ENCODE assay signal across 31 cellular contexts in the genomic region with DNA sequence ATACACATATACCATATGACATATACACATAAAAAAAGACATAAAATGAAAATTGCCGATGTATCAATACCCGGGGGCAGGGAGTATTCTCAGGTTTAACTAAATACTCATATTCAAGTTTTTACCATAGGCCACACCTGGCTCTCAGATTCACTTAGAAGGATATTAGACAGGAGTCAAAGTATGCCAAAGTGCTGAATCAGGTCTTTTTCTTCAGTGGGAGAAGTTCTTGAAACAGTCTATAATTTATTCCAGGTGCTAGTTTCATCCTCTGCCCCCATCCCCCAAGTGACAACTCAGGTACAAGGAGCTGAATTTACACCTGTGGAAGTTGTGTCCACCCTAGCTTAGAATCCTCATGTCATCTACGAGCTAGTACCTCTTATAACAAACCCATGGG. TPM values are rescaled to one million over a fixed set of nuclear protein-coding genes. Genes with fewer than 3 reads are reported as not detected.
DNase-seq lines count a peak whose midpoint lies in the region; ATAC-seq, FAIRE-seq and TF ChIP-seq lines count a peak whose summit lies in the region.
"Had no signal": no experiment of that assay in that cellular context is flagged by ENCODE, and none has a peak within 500 bp of the region (broad histone marks: within the 10 kb centered on the region; RNA-seq: fewer than 3 reads in every experiment).

No MANE protein-coding gene starts in this region.

- CTCF ChIA-PET in HepG2 (lab: Yijun Ruan, JAX; ENCODE audit: low intra/inter-chr PET ratio, low total read pairs), result interaction anchor here (0.9 to 2.4 kb wide), 4 partner anchors 269 to 437 kb away, joined by 3 to 18 read pairs (median 8); no protein-coding TSS in a partner anchor
- CTCF ChIA-PET in K562 (lab: Yijun Ruan, JAX; ENCODE audit: low intra/inter-chr PET ratio), result interaction anchor here (1.4 to 1.5 kb wide), 4 partner anchors 11 to 354 kb away, joined by 3 to 12 read pairs (median 6); no protein-coding TSS in a partner anchor

- H3K79me2 ChIP-seq in HepG2 (ENCODE audit: insufficient read depth, low read length), result no peaks in the 10 kb centered on the region
- H3K79me2 ChIP-seq in KMS-11 (ENCODE audit: insufficient read depth, low read depth), result no peaks in the 10 kb centered on the region
- no peaks in the 10 kb centered on the region for H3K79me2 ChIP-seq in K562 (ENCODE audit: control insufficient read depth, insufficient read depth, low read length)

- H2BK5ac ChIP-seq in mesenchymal stem cell (ENCODE audit: low read depth, low read length, poor library complexity, severe bottlenecking), result no peak overlapping the region

- no peak overlapping the region for H2BK15ac ChIP-seq in mesenchymal stem cell (ENCODE audit: low read depth, poor library complexity, severe bottlenecking)

- H2BK120ac ChIP-seq in mesenchymal stem cell (ENCODE audit: low read depth, low read length), result no peak overlapping the region

- H3K14ac ChIP-seq in mesenchymal stem cell (ENCODE audit: low read length in 2 of 2), result no peak overlapping the region

- H3K23ac ChIP-seq in mesenchymal stem cell (ENCODE audit: low read length in 2 of 2), result no peak overlapping the region

- no peak for TF ChIP-seq POLR2A in HepG2 (IDR thresholded peaks at IDR 0.05; ENCODE audit: insufficient read depth in 1 of 2, low read depth in 2 of 2, low read length in 2 of 2)
- TF ChIP-seq POLR2A in right lobe of liver (IDR thresholded peaks at IDR 0.05), result no peak
- TF ChIP-seq POLR2A in K562 (conservative IDR thresholded peaks at IDR 0.05), result no peak

- POLR2A ChIA-PET in HepG2 (lab: Yijun Ruan, JAX) (no interaction called here), K562 (lab: Yijun Ruan, JAX) (no interaction called here)

- H3K79me1 ChIP-seq in mesenchymal stem cell (replicated peaks; ENCODE audit: low read length, poor library complexity, severe bottlenecking), result no peaks in the 10 kb centered on the region

- FAIRE-seq in HepG2 (lab: Jason Lieb, UNC) (no peak), K562 (lab: Jason Lieb, UNC) (no peak)
- FAIRE-seq: GM19239 had no signal

- TF ChIP-seq EP300 in HepG2 (IDR thresholded peaks at IDR 0.05; ENCODE audit: low read depth in 2 of 2, low read length in 2 of 2) (no peak), HepG2 (CRISPR knock-in tag; IDR thresholded peaks at IDR 0.05; ENCODE audit: borderline replicate concordance) (no peak), K562 (IDR thresholded peaks at IDR 0.05; ENCODE audit: low read length) (no peak)

- intact Hi-C loops in HepG2 (cut with micrococcal nuclease; ENCODE audit: unreplicated experiment), result loop anchor here (5.0 kb wide), 1 partner anchor 266 kb away; no protein-coding TSS in a partner anchor
- intact Hi-C loops in right lobe of liver (cut with DNase I), result no loop called here
- intact Hi-C loops in K562 (cut with micrococcal nuclease), result loop anchor here (5.0 kb wide), 1 partner anchor 271 kb away; no protein-coding TSS in a partner anchor

- H3K27me3 Mint-ChIP-seq in stimulated activated memory B cell treated with anti-CD40 and anti-IgM and Interleukin-4, amounts not matched to agents 10 μg/mL and 1 μg/mL and 100 μg/mL, for 72 hours, result no peaks in the 10 kb centered on the region

- H3K4me3 ChIP-seq in HepG2 (replicated peaks in 1 of 3; ENCODE audit: insufficient read depth in 1 of 3, low read depth in 2 of 3, low read length in 3 of 3), result no peak overlapping the region
- H3K4me3 ChIP-seq in right lobe of liver, result no peak overlapping the region
- no peak overlapping the region for H3K4me3 ChIP-seq in KMS-11 (IDR thresholded peaks at IDR 0.05; ENCODE audit: insufficient read depth, low read depth, low read length)
- no peak overlapping the region for H3K4me3 ChIP-seq in K562
- no peak overlapping the region for H3K4me3 ChIP-seq in mesenchymal stem cell (ENCODE audit: insufficient read depth in 1 of 2, low read depth in 1 of 2, low read length in 2 of 2)
- H3K4me3 ChIP-seq: BLaER1 had no signal

- no peak overlapping the region for H3K18ac ChIP-seq in mesenchymal stem cell (ENCODE audit: low read depth in 1 of 2, low read length in 2 of 2)

- H3K4me3 Mint-ChIP-seq in stimulated activated memory B cell treated with anti-CD40 and anti-IgM and Interleukin-4, amounts not matched to agents 10 μg/mL and 1 μg/mL and 100 μg/mL, for 72 hours, result no peak overlapping the region
- H3K4me3 Mint-ChIP-seq: CD14-positive monocyte; CD4-positive, alpha-beta memory T cell; CD4-positive, CD25-positive, alpha-beta regulatory T cell; CD8-positive, alpha-beta memory T cell had no signal

- H3K4me2 ChIP-seq in HepG2 (ENCODE audit: low read depth, low read length) (no peak overlapping the region), KMS-11 (peak overlapping the region; percentile 19; the same call in 1 of the 2 replicates), K562 (ENCODE audit: insufficient read depth, low read length) (no peak overlapping the region), mesenchymal stem cell (ENCODE audit: low read length, poor library complexity, severe bottlenecking) (no peak overlapping the region)
- H3K4me2 ChIP-seq: BLaER1 had no signal

- WGBS in HepG2 (ENCODE audit: low lambda C conversion rate), result 0% methylated on average over 3 of the region's 3 CpGs
- 69% methylated on average over 3 of the region's 3 CpGs for WGBS in right lobe of liver (ENCODE audit: insufficient coverage, low coverage, low lambda C conversion rate, missing lambda C conversion rate)
- WGBS in K562 (ENCODE audit: insufficient coverage, low coverage, missing lambda C conversion rate), result 3% methylated on average over 3 of the region's 3 CpGs
- 30% methylated on average over 1 of the region's 3 CpGs for WGBS in mesenchymal stem cell

- H2AFZ ChIP-seq in HepG2 (ENCODE audit: low read length) (no peak overlapping the region), KMS-11 (ENCODE audit: low read depth) (no peak overlapping the region), K562 (ENCODE audit: low read depth, low read length) (no peak overlapping the region), mesenchymal stem cell (ENCODE audit: low read depth, low read length) (no peak overlapping the region)

- H3K27ac ChIP-seq in HepG2 (ENCODE audit: extremely low read length, insufficient read depth, low read length), result no peak overlapping the region
- H3K27ac ChIP-seq in right lobe of liver, result no peak overlapping the region
- H3K27ac ChIP-seq in KMS-11, result no peak overlapping the region
- H3K27ac ChIP-seq in K562 (ENCODE audit: extremely low read depth, low read depth, low read length), result no peak overlapping the region
- H3K27ac ChIP-seq in mesenchymal stem cell (ENCODE audit: low read length, poor library complexity, severe bottlenecking), result no peak overlapping the region
- H3K27ac ChIP-seq: 22Rv1, BLaER1 had no signal

- no peaks in the 10 kb centered on the region for H3K36me3 Mint-ChIP-seq in stimulated activated memory B cell treated with anti-CD40 and anti-IgM and Interleukin-4, amounts not matched to agents 10 μg/mL and 1 μg/mL and 100 μg/mL, for 72 hours
- H3K36me3 Mint-ChIP-seq: CD14-positive monocyte; CD4-positive, alpha-beta memory T cell; CD4-positive, CD25-positive, alpha-beta regulatory T cell; CD8-positive, alpha-beta memory T cell had no signal

- no peak overlapping the region for H3K4ac ChIP-seq in mesenchymal stem cell (ENCODE audit: low read depth in 1 of 2, low read length in 2 of 2)

- no peaks in the 10 kb centered on the region for H3K9me1 ChIP-seq in K562 (ENCODE audit: control insufficient read depth, insufficient read depth, low read length)

- H3K9me3 Mint-ChIP-seq in stimulated activated memory B cell treated with anti-CD40 and anti-IgM and Interleukin-4, amounts not matched to agents 10 μg/mL and 1 μg/mL and 100 μg/mL, for 72 hours, result no peaks in the 10 kb centered on the region
- H3K9me3 Mint-ChIP-seq: CD14-positive monocyte; CD8-positive, alpha-beta memory T cell had no signal

- H3K36me3 ChIP-seq in HepG2 (replicated peaks in 1 of 2; ENCODE audit: control insufficient read depth in 1 of 2, insufficient read depth in 2 of 2, low read length in 2 of 2) (no peaks in the 10 kb centered on the region), right lobe of liver (no peaks in the 10 kb centered on the region), KMS-11 (ENCODE audit: insufficient read depth) (no peaks in the 10 kb centered on the region), K562 (ENCODE audit: control insufficient read depth, insufficient read depth, low read length) (no peaks in the 10 kb centered on the region), mesenchymal stem cell (ENCODE audit: control insufficient read depth in 1 of 2, insufficient read depth in 2 of 2, low read depth in 1 of 2, low read length in 2 of 2) (no peaks in the 10 kb centered on the region)
- H3K36me3 ChIP-seq: BE2C, BLaER1 had no signal

- H4K91ac ChIP-seq in mesenchymal stem cell (ENCODE audit: low read length), result no peak overlapping the region

- TF ChIP-seq CTCF in HepG2 (CRISPR knock-in tag; IDR thresholded peaks at IDR 0.05), result no peak
- TF ChIP-seq CTCF in right lobe of liver (IDR thresholded peaks at IDR 0.05), result no peak
- TF ChIP-seq CTCF in KMS-11 (conservative IDR thresholded peaks at IDR 0.05; ENCODE audit: low read depth, low read length), result no peak
- TF ChIP-seq CTCF in K562 (IDR thresholded peaks at IDR 0.05 in 2 of 3, conservative IDR thresholded peaks at IDR 0.05 in 1 of 3; ENCODE audit: insufficient read depth in 2 of 3, low read depth in 1 of 3, low read length in 3 of 3), result no peak

- no peak for DNase-seq in HepG2 (ENCODE audit: low spot score)
- no peak for DNase-seq in right lobe of liver
- no peak for DNase-seq in K562 (ENCODE audit: extremely low read depth in 1 of 4, low spot score in 3 of 4)
- no peak for DNase-seq in pons (ENCODE audit: low spot score)
- DNase-seq in activated naive CD4-positive, alpha-beta T cell (lab: John Stamatoyannopoulos, UW), result no peak
- DNase-seq in mesenchymal stem cell, result no peak
- DNase-seq: ACHN; BE2C; C1 segment of cervical spinal cord; CD4-positive, alpha-beta memory T cell; CD4-positive, CD25-positive, alpha-beta regulatory T cell; CD8-positive, alpha-beta memory T cell; COR-L47; DMS 273 treated with DMSO at 0.1 percent for 48 hours; DMS153; DMS53; DMS79; DND-41; EL; GDM1 had no signal

- no peak overlapping the region for H2BK12ac ChIP-seq in mesenchymal stem cell (ENCODE audit: low read length in 2 of 2)

- H3K27ac Mint-ChIP-seq in stimulated activated memory B cell treated with anti-CD40 and anti-IgM and Interleukin-4, amounts not matched to agents 10 μg/mL and 1 μg/mL and 100 μg/mL, for 72 hours, result peak overlapping the region; percentile 60
- H3K27ac Mint-ChIP-seq: CD14-positive monocyte; CD4-positive, alpha-beta memory T cell; CD8-positive, alpha-beta memory T cell had no signal

- in situ Hi-C loops in HepG2 (cut with HindIII; ENCODE audit: extremely low pct_ligation_motif_present, low pct_unique_long_range_greater_than_20kb) (no loop called here), K562 (cut with MboI) (no loop called here)

- ATAC-seq in HepG2 (no peak), right lobe of liver (no peak), K562 (no peak)
- no peak for ATAC-seq in stimulated activated memory B cell treated with anti-CD40 and anti-IgM and Interleukin-4, amounts not matched to agents 10 μg/mL and 1 μg/mL and 100 μg/mL, for 72 hours

- no peaks in the 10 kb centered on the region for H4K20me1 ChIP-seq in HepG2 (ENCODE audit: insufficient read depth, low read length)
- H4K20me1 ChIP-seq in KMS-11 (ENCODE audit: insufficient read depth), result no peaks in the 10 kb centered on the region
- no peaks in the 10 kb centered on the region for H4K20me1 ChIP-seq in K562 (replicated peaks; ENCODE audit: control insufficient read depth, insufficient read depth, low read length)
- H4K20me1 ChIP-seq: BLaER1 had no signal

- H3K4me1 Mint-ChIP-seq in stimulated activated memory B cell treated with anti-CD40 and anti-IgM and Interleukin-4, amounts not matched to agents 10 μg/mL and 1 μg/mL and 100 μg/mL, for 72 hours, result peaks cover 22% of the 10 kb centered on the region
- H3K4me1 Mint-ChIP-seq: CD4-positive, alpha-beta memory T cell; CD4-positive, CD25-positive, alpha-beta regulatory T cell; CD8-positive, alpha-beta memory T cell had no signal

- H3K27me3 ChIP-seq in HepG2 (ENCODE audit: control insufficient read depth in 1 of 2, insufficient read depth in 2 of 2, low read length in 2 of 2) (no peaks in the 10 kb centered on the region), right lobe of liver (no peaks in the 10 kb centered on the region), KMS-11 (ENCODE audit: insufficient read depth, low read depth) (no peaks in the 10 kb centered on the region), K562 (ENCODE audit: control insufficient read depth in 2 of 2, insufficient read depth in 2 of 2, low read length in 2 of 2) (no peaks in the 10 kb centered on the region), mesenchymal stem cell (ENCODE audit: control insufficient read depth in 1 of 2, insufficient read depth in 1 of 2, low read length in 2 of 2) (peaks cover 26 to 37% of the 10 kb centered on the region in 2 experiments)
- H3K27me3 ChIP-seq: BE2C, BLaER1 had no signal

- no peaks in the 10 kb centered on the region; the same call in 1 of the 2 replicates for H3K9me3 ChIP-seq in HepG2 (ENCODE audit: low read length)
- no peaks in the 10 kb centered on the region for H3K9me3 ChIP-seq in right lobe of liver
- no peaks in the 10 kb centered on the region for H3K9me3 ChIP-seq in K562 (replicated peaks; ENCODE audit: control insufficient read depth, insufficient read depth, low read depth, low read length)
- no peaks in the 10 kb centered on the region for H3K9me3 ChIP-seq in mesenchymal stem cell (ENCODE audit: control insufficient read depth, low read length)
- H3K9me3 ChIP-seq: BE2C, BLaER1 had no signal

- no peak overlapping the region for H4K8ac ChIP-seq in mesenchymal stem cell (ENCODE audit: low read length)

- BruUV-seq in HepG2 (replicated peaks; lab: Mats Ljungman, UMichigan) (no TSS peak), K562 (replicated peaks; lab: Mats Ljungman, UMichigan) (no TSS peak)

- peaks cover 8% of the 10 kb centered on the region for H3K4me1 ChIP-seq in HepG2 (ENCODE audit: insufficient read depth, low read length)
- H3K4me1 ChIP-seq in right lobe of liver, result no peaks in the 10 kb centered on the region
- peaks cover 17% of the 10 kb centered on the region for H3K4me1 ChIP-seq in KMS-11 (ENCODE audit: low read depth, poor library complexity, severe bottlenecking)
- no peaks in the 10 kb centered on the region for H3K4me1 ChIP-seq in K562 (replicated peaks in 1 of 2; ENCODE audit: control insufficient read depth in 2 of 2, insufficient read depth in 2 of 2, low read length in 2 of 2)
- H3K4me1 ChIP-seq in mesenchymal stem cell (ENCODE audit: control insufficient read depth, insufficient read depth, low read depth, low read length), result no peaks in the 10 kb centered on the region
- H3K4me1 ChIP-seq: BE2C, BLaER1 had no signal

- H2AK5ac ChIP-seq in mesenchymal stem cell (ENCODE audit: low read length, severe bottlenecking), result no peak overlapping the region

- TF ChIP-seq RAD21 in HepG2 (CRISPR knock-in tag; IDR thresholded peaks at IDR 0.05), result no peak
- TF ChIP-seq RAD21 in K562 (CRISPR knock-in tag; conservative IDR thresholded peaks at IDR 0.05 in 1 of 2, IDR thresholded peaks at IDR 0.05 in 1 of 2), result no peak

- H3K9ac ChIP-seq in HepG2 (ENCODE audit: insufficient read depth, low read depth, low read length) (no peak overlapping the region), KMS-11 (no peak overlapping the region), K562 (ENCODE audit: insufficient read depth in 1 of 2, low read depth in 2 of 2, low read length in 2 of 2) (no peak overlapping the region), mesenchymal stem cell (ENCODE audit: low read length) (no peak overlapping the region)
- H3K9ac ChIP-seq: BLaER1 had no signal

RNA-seq across cellular contexts. Expression of a gene that starts 8.5 kb away (rescaled TPM):
- total RNA-seq in HepG2 (2016; rRNA removed; fragmentation: Illumina TruSeq; extraction: Trizol) (not detected in 2 replicates), right lobe of liver (100 to 1,000 TPM in 1 of 6 experiments, 10 to 100 TPM in 5; 21.2 to 235 (median 66.8) TPM), K562 (2014; rRNA removed) (not detected in 2 replicates), K562 (2014; rRNA removed; fragmentation: Illumina TruSeq; extraction: Trizol) (not detected in 2 replicates), K562 (2015; rRNA removed; fragmentation: Illumina TruSeq; extraction: Trizol) (0.34 and 0.47 TPM in 2 replicates), K562 (2021) (1.8 and 2.4 TPM in 2 replicates)
- total RNA-seq in HepG2 (2016; cell fraction: cytosol; rRNA removed; fragmentation: Illumina TruSeq; extraction: Trizol; ENCODE audit: low read depth), result not detected in 2 replicates
- total RNA-seq in HepG2 (2016; cell fraction: insoluble cytoplasmic fraction; rRNA removed; fragmentation: Illumina TruSeq; extraction: Trizol), result not detected in 2 replicates
- not detected in 2 replicates for total RNA-seq in HepG2 (2016; cell fraction: membrane; rRNA removed; fragmentation: Illumina TruSeq; extraction: Trizol)
- not detected in 2 replicates for total RNA-seq in HepG2 (2016; cell fraction: nucleus; rRNA removed; fragmentation: Illumina TruSeq; extraction: Trizol)
- polyA plus RNA-seq in HepG2 (2011; rRNA removed) (not detected in 2 replicates), K562 (2011; rRNA removed) (not detected in 2 replicates), K562 (2014; fragmentation: Illumina TruSeq; extraction: Trizol) (0.53 TPM in 1 of 2 replicates, not detected in the other), K562 (2014; fragmentation: Nextera tagmentation; extraction: Ambion mirVana) (under 1 TPM; 0.18 to 0.31 TPM), K562 (2014; rRNA removed) (0.41 and 0.80 TPM in 2 replicates)
- polyA plus RNA-seq in HepG2 (2011; cell fraction: cytosol; rRNA removed), result 0.27 and 0.45 TPM in 2 replicates
- polyA plus RNA-seq in HepG2 (2011; cell fraction: nucleus; rRNA removed), result 0.43 TPM in 1 of 2 replicates, not detected in the other
- polyA plus RNA-seq in HepG2 (2012), result not detected in 2 replicates
- polyA plus RNA-seq in HepG2 (2016; cell fraction: cytosol; fragmentation: Illumina TruSeq; extraction: Trizol; ENCODE audit: low read depth), result not detected in 2 replicates
- not detected in 2 replicates for polyA plus RNA-seq in HepG2 (2016; cell fraction: insoluble cytoplasmic fraction; fragmentation: Illumina TruSeq; extraction: Trizol; ENCODE audit: low read depth)
- polyA plus RNA-seq in HepG2 (2016; cell fraction: membrane; fragmentation: Illumina TruSeq; extraction: Trizol; ENCODE audit: low read depth), result not detected in 2 replicates
- not detected in 2 replicates for polyA plus RNA-seq in HepG2 (2016; cell fraction: nucleus; fragmentation: Illumina TruSeq; extraction: Trizol; ENCODE audit: insufficient read depth, low read depth)
- polyA minus RNA-seq in HepG2 (2011; rRNA and poly(A)+ RNA removed; ENCODE audit: low replicate concordance), result 0.84 TPM in 1 of 2 replicates, not detected in the other
- not detected in 2 replicates for polyA minus RNA-seq in HepG2 (2011; cell fraction: cytosol; rRNA and poly(A)+ RNA removed)
- polyA minus RNA-seq in HepG2 (2011; cell fraction: nucleus; rRNA and poly(A)+ RNA removed), result not detected in 2 replicates
- total RNA-seq in K562 (2011; cell fraction: chromatin; rRNA removed; ENCODE audit: low replicate concordance), result not detected in 2 replicates
- total RNA-seq in K562 (2011; cell fraction: nucleolus; rRNA removed), result not detected in 2 replicates
- not detected in 2 replicates for total RNA-seq in K562 (2011; cell fraction: nucleoplasm; rRNA removed)
- not detected in 2 replicates for polyA plus RNA-seq in K562 (2011; cell fraction: cytosol; rRNA removed)
- not detected in 2 replicates for polyA plus RNA-seq in K562 (2011; cell fraction: nucleus; rRNA removed)
- polyA plus RNA-seq in K562 (2012), result 0.05 and 0.42 TPM in 2 replicates
- polyA minus RNA-seq in K562 (2011; rRNA and poly(A)+ RNA removed), result 0.15 TPM in 1 of 2 replicates, not detected in the other
- polyA minus RNA-seq in K562 (2011; cell fraction: cytosol; rRNA and poly(A)+ RNA removed), result not detected in 2 replicates
- not detected in 2 replicates for polyA minus RNA-seq in K562 (2011; cell fraction: nucleus; rRNA and poly(A)+ RNA removed)
- not detected for polyA plus RNA-seq in mesenchymal stem cell (2013, experiment 1 of 2)
- polyA plus RNA-seq in mesenchymal stem cell (2013, experiment 2 of 2), result not detected
- total RNA-seq: A172, A673, G401 had no signal
- polyA plus RNA-seq: AG04450 had no signal

RNA-seq across cellular contexts. Expression of a gene that starts 24.2 kb away (rescaled TPM):
- not detected in 2 replicates for total RNA-seq in HepG2 (2016; rRNA removed; fragmentation: Illumina TruSeq; extraction: Trizol)
- not detected in 2 replicates for total RNA-seq in HepG2 (2016; cell fraction: cytosol; rRNA removed; fragmentation: Illumina TruSeq; extraction: Trizol; ENCODE audit: low read depth)
- total RNA-seq in HepG2 (2016; cell fraction: insoluble cytoplasmic fraction; rRNA removed; fragmentation: Illumina TruSeq; extraction: Trizol), result not detected in 2 replicates
- total RNA-seq in HepG2 (2016; cell fraction: membrane; rRNA removed; fragmentation: Illumina TruSeq; extraction: Trizol), result not detected in 2 replicates
- total RNA-seq in HepG2 (2016; cell fraction: nucleus; rRNA removed; fragmentation: Illumina TruSeq; extraction: Trizol), result not detected in 2 replicates
- not detected in 2 replicates for polyA plus RNA-seq in HepG2 (2011; rRNA removed)
- polyA plus RNA-seq in HepG2 (2011; cell fraction: cytosol; rRNA removed), result not detected in 2 replicates
- polyA plus RNA-seq in HepG2 (2011; cell fraction: nucleus; rRNA removed), result not detected in 2 replicates
- not detected in 2 replicates for polyA plus RNA-seq in HepG2 (2012)
- polyA plus RNA-seq in HepG2 (2016; cell fraction: cytosol; fragmentation: Illumina TruSeq; extraction: Trizol; ENCODE audit: low read depth), result not detected in 2 replicates
- polyA plus RNA-seq in HepG2 (2016; cell fraction: insoluble cytoplasmic fraction; fragmentation: Illumina TruSeq; extraction: Trizol; ENCODE audit: low read depth), result not detected in 2 replicates
- not detected in 2 replicates for polyA plus RNA-seq in HepG2 (2016; cell fraction: membrane; fragmentation: Illumina TruSeq; extraction: Trizol; ENCODE audit: low read depth)
- polyA plus RNA-seq in HepG2 (2016; cell fraction: nucleus; fragmentation: Illumina TruSeq; extraction: Trizol; ENCODE audit: insufficient read depth, low read depth), result not detected in 2 replicates
- polyA minus RNA-seq in HepG2 (2011; rRNA and poly(A)+ RNA removed; ENCODE audit: low replicate concordance), result not detected in 2 replicates
- polyA minus RNA-seq in HepG2 (2011; cell fraction: cytosol; rRNA and poly(A)+ RNA removed), result not detected in 2 replicates
- polyA minus RNA-seq in HepG2 (2011; cell fraction: nucleus; rRNA and poly(A)+ RNA removed), result not detected in 2 replicates
- not detected for total RNA-seq in right lobe of liver
- not detected in 2 replicates for total RNA-seq in K562 (2011; cell fraction: chromatin; rRNA removed; ENCODE audit: low replicate concordance)
- not detected in 2 replicates for total RNA-seq in K562 (2011; cell fraction: nucleolus; rRNA removed)
- not detected in 2 replicates for total RNA-seq in K562 (2011; cell fraction: nucleoplasm; rRNA removed)
- not detected in 2 replicates for total RNA-seq in K562 (2014; rRNA removed)
- not detected in 2 replicates for total RNA-seq in K562 (2014; rRNA removed; fragmentation: Illumina TruSeq; extraction: Trizol)
- not detected in 2 replicates for total RNA-seq in K562 (2015; rRNA removed; fragmentation: Illumina TruSeq; extraction: Trizol)
- total RNA-seq in K562 (2021), result not detected in 2 replicates
- not detected in 2 replicates for polyA plus RNA-seq in K562 (2011; rRNA removed)
- not detected in 2 replicates for polyA plus RNA-seq in K562 (2011; cell fraction: cytosol; rRNA removed)
- polyA plus RNA-seq in K562 (2011; cell fraction: nucleus; rRNA removed), result not detected in 2 replicates
- not detected in 2 replicates for polyA plus RNA-seq in K562 (2012)
- not detected in 2 replicates for polyA plus RNA-seq in K562 (2014; fragmentation: Illumina TruSeq; extraction: Trizol)
- not detected for polyA plus RNA-seq in K562 (2014; fragmentation: Nextera tagmentation; extraction: Ambion mirVana)
- not detected in 2 replicates for polyA plus RNA-seq in K562 (2014; rRNA removed)
- polyA minus RNA-seq in K562 (2011; rRNA and poly(A)+ RNA removed), result not detected in 2 replicates
- not detected in 2 replicates for polyA minus RNA-seq in K562 (2011; cell fraction: cytosol; rRNA and poly(A)+ RNA removed)
- polyA minus RNA-seq in K562 (2011; cell fraction: nucleus; rRNA and poly(A)+ RNA removed), result not detected in 2 replicates
- polyA plus RNA-seq in mesenchymal stem cell (2013, experiment 1 of 2), result not detected
- polyA plus RNA-seq in mesenchymal stem cell (2013, experiment 2 of 2), result not detected
- total RNA-seq: A172; A673; CD4-positive, alpha-beta memory T cell; CD4-positive, CD25-positive, alpha-beta regulatory T cell; CD8-positive, alpha-beta memory T cell; Daoy; G401 had no signal
- polyA plus RNA-seq: AG04450; CD14-positive monocyte; CD4-positive, alpha-beta memory T cell; CD4-positive, CD25-positive, alpha-beta regulatory T cell; CD8-positive, alpha-beta memory T cell had no signal

RNA-seq across cellular contexts. Expression of a gene that starts 59.4 kb away (rescaled TPM):
- total RNA-seq in HepG2 (2016; rRNA removed; fragmentation: Illumina TruSeq; extraction: Trizol), result not detected in 2 replicates
- total RNA-seq in HepG2 (2016; cell fraction: cytosol; rRNA removed; fragmentation: Illumina TruSeq; extraction: Trizol; ENCODE audit: low read depth), result not detected in 2 replicates
- not detected in 2 replicates for total RNA-seq in HepG2 (2016; cell fraction: insoluble cytoplasmic fraction; rRNA removed; fragmentation: Illumina TruSeq; extraction: Trizol)
- not detected in 2 replicates for total RNA-seq in HepG2 (2016; cell fraction: membrane; rRNA removed; fragmentation: Illumina TruSeq; extraction: Trizol)
- total RNA-seq in HepG2 (2016; cell fraction: nucleus; rRNA removed; fragmentation: Illumina TruSeq; extraction: Trizol), result not detected in 2 replicates
- polyA plus RNA-seq in HepG2 (2011; rRNA removed), result not detected in 2 replicates
- polyA plus RNA-seq in HepG2 (2011; cell fraction: cytosol; rRNA removed), result not detected in 2 replicates
- not detected in 2 replicates for polyA plus RNA-seq in HepG2 (2011; cell fraction: nucleus; rRNA removed)
- polyA plus RNA-seq in HepG2 (2012), result not detected in 2 replicates
- not detected in 2 replicates for polyA plus RNA-seq in HepG2 (2016; cell fraction: cytosol; fragmentation: Illumina TruSeq; extraction: Trizol; ENCODE audit: low read depth)
- not detected in 2 replicates for polyA plus RNA-seq in HepG2 (2016; cell fraction: insoluble cytoplasmic fraction; fragmentation: Illumina TruSeq; extraction: Trizol; ENCODE audit: low read depth)
- polyA plus RNA-seq in HepG2 (2016; cell fraction: membrane; fragmentation: Illumina TruSeq; extraction: Trizol; ENCODE audit: low read depth), result not detected in 2 replicates
- polyA plus RNA-seq in HepG2 (2016; cell fraction: nucleus; fragmentation: Illumina TruSeq; extraction: Trizol; ENCODE audit: insufficient read depth, low read depth), result not detected in 2 replicates
- polyA minus RNA-seq in HepG2 (2011; rRNA and poly(A)+ RNA removed; ENCODE audit: low replicate concordance), result not detected in 2 replicates
- not detected in 2 replicates for polyA minus RNA-seq in HepG2 (2011; cell fraction: cytosol; rRNA and poly(A)+ RNA removed)
- polyA minus RNA-seq in HepG2 (2011; cell fraction: nucleus; rRNA and poly(A)+ RNA removed), result not detected in 2 replicates
- total RNA-seq in right lobe of liver, result not detected
- not detected in 2 replicates for total RNA-seq in K562 (2011; cell fraction: chromatin; rRNA removed; ENCODE audit: low replicate concordance)
- total RNA-seq in K562 (2011; cell fraction: nucleolus; rRNA removed), result not detected in 2 replicates
- not detected in 2 replicates for total RNA-seq in K562 (2011; cell fraction: nucleoplasm; rRNA removed)
- not detected in 2 replicates for total RNA-seq in K562 (2014; rRNA removed)
- not detected in 2 replicates for total RNA-seq in K562 (2014; rRNA removed; fragmentation: Illumina TruSeq; extraction: Trizol)
- total RNA-seq in K562 (2015; rRNA removed; fragmentation: Illumina TruSeq; extraction: Trizol), result not detected in 2 replicates
- total RNA-seq in K562 (2021), result not detected in 2 replicates
- not detected in 2 replicates for polyA plus RNA-seq in K562 (2011; rRNA removed)
- not detected in 2 replicates for polyA plus RNA-seq in K562 (2011; cell fraction: cytosol; rRNA removed)
- not detected in 2 replicates for polyA plus RNA-seq in K562 (2011; cell fraction: nucleus; rRNA removed)
- polyA plus RNA-seq in K562 (2012), result 0.04 TPM in 1 of 2 replicates, not detected in the other
- polyA plus RNA-seq in K562 (2014; fragmentation: Illumina TruSeq; extraction: Trizol), result not detected in 2 replicates
- polyA plus RNA-seq in K562 (2014; fragmentation: Nextera tagmentation; extraction: Ambion mirVana), result not detected
- not detected in 2 replicates for polyA plus RNA-seq in K562 (2014; rRNA removed)
- polyA minus RNA-seq in K562 (2011; rRNA and poly(A)+ RNA removed), result not detected in 2 replicates
- polyA minus RNA-seq in K562 (2011; cell fraction: cytosol; rRNA and poly(A)+ RNA removed), result not detected in 2 replicates
- polyA minus RNA-seq in K562 (2011; cell fraction: nucleus; rRNA and poly(A)+ RNA removed), result not detected in 2 replicates
- 0.03 TPM for polyA plus RNA-seq in mesenchymal stem cell (2013, experiment 1 of 2)
- polyA plus RNA-seq in mesenchymal stem cell (2013, experiment 2 of 2), result not detected
- total RNA-seq: A172; A673; CD4-positive, alpha-beta memory T cell; CD4-positive, CD25-positive, alpha-beta regulatory T cell; CD8-positive, alpha-beta memory T cell; Daoy; G401 had no signal
- polyA plus RNA-seq: AG04450; CD14-positive monocyte; CD4-positive, alpha-beta memory T cell; CD4-positive, CD25-positive, alpha-beta regulatory T cell; CD8-positive, alpha-beta memory T cell had no signal

Comparison
In these comparisons a context has a peak if more than half of its experiments do, and no peak if none do; other contexts are left out.
1. RNA of a gene that starts 8.5 kb away (total RNA-seq): 21.2 to 235 TPM in right lobe of liver; 0.34 to 2.4 TPM in K562 and not detected in HepG2; every median in the first group is over 4 times any median in the second.
2. intact Hi-C loops: an anchor here in HepG2 (5.0 kb wide) and K562 (5.0 kb wide); none called in right lobe of liver.